Comparison of ENCODE assay signal across 1 cellular context in the genomic region with DNA sequence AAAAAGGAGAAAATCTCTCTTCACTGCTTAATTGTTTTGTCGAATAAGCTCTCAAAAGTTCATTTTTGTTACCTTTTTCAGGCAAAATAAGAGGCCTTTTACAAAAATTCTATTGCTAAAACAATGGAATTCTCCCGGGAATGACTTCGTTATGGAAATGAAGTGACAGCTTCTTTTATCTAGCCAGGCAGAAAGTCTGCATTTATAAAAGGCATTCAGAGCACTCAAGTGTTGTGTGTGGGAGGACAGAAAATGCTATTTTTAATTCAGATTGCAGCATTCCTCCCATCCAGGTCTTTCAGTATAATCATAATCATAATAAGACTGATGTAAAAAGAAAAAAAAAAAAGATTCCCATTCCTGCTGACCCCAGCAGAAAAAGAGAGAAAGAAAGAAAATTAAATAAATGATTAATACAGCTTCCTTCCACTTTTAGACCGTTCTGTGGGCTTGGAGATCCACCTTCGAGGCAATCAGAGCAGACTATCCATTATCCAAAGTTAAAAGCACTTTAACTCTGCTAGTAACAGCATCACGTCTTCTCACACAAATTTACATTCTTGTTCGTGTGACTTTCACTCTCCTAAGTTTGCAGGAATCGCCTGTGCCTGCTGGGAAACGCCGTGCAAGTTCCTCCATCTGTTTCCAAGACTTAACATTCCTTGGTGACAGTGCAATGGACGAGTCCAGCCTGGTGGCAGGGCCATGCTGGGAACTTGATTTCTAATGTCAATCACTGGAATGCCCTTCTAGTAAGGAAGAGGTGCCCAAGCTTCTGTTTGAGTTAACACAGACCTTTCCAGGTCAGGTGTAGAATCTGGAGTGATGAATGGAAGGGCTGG.
TF ChIP-seq lines count a peak whose summit lies in the region.

No MANE protein-coding gene starts in this region.

TF ChIP-seq in WTC11, 78 proteins besides CTCF, POLR2A, EP300 and RAD21 (continued from another document):
- TF ChIP-seq, protein P1, sequence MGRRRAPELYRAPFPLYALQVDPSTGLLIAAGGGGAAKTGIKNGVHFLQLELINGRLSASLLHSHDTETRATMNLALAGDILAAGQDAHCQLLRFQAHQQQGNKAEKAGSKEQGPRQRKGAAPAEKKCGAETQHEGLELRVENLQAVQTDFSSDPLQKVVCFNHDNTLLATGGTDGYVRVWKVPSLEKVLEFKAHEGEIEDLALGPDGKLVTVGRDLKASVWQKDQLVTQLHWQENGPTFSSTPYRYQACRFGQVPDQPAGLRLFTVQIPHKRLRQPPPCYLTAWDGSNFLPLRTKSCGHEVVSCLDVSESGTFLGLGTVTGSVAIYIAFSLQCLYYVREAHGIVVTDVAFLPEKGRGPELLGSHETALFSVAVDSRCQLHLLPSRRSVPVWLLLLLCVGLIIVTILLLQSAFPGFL (CRISPR knock-in tag; IDR thresholded peaks at IDR 0.05; ENCODE audit: borderline replicate concordance): no peak
- TF ChIP-seq KAT7 (CRISPR knock-in tag; IDR thresholded peaks at IDR 0.05; ENCODE audit: borderline replicate concordance) (no peak), ELF4 (CRISPR knock-in tag; IDR thresholded peaks at IDR 0.05; ENCODE audit: low read depth) (no peak)
- TF ChIP-seq, protein P2, sequence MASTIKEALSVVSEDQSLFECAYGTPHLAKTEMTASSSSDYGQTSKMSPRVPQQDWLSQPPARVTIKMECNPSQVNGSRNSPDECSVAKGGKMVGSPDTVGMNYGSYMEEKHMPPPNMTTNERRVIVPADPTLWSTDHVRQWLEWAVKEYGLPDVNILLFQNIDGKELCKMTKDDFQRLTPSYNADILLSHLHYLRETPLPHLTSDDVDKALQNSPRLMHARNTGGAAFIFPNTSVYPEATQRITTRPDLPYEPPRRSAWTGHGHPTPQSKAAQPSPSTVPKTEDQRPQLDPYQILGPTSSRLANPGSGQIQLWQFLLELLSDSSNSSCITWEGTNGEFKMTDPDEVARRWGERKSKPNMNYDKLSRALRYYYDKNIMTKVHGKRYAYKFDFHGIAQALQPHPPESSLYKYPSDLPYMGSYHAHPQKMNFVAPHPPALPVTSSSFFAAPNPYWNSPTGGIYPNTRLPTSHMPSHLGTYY (CRISPR knock-in tag; IDR thresholded peaks at IDR 0.05): no peak
